8 cellular contexts compared by ENCODE assay signal in genomic region chr2:101308432-101309210, GRCh38. TPM values are rescaled to one million over a fixed set of nuclear protein-coding genes. Genes with fewer than 3 reads are reported as not detected.
DNase-seq lines count a peak whose midpoint lies in the region; ATAC-seq and TF ChIP-seq lines count a peak whose summit lies in the region.

TSS of gene RNF149 (minus strand) at chr2:101308701. CDS start at chr2:101308588, 113 bp downstream.

- POLR2A ChIA-PET in RWPE1 (lab: Yijun Ruan, JAX; ENCODE audit: low non-redundant PET), result interaction anchor here (0.6 to 1.7 kb wide), 2 partner anchors 19 to 380 kb away, joined by 5 to 11 read pairs; no protein-coding TSS in a partner anchor

- no peaks in the 10 kb centered on the region for H3K9me3 Mint-ChIP-seq in activated T-helper 17 cell treated with anti-CD3 and anti-CD28 coated beads, Interleukin-2, amount 50 U/mL, for 72 hours
- no peaks in the 10 kb centered on the region for H3K9me3 Mint-ChIP-seq in nephron
- no peaks in the 10 kb centered on the region for H3K9me3 Mint-ChIP-seq in stimulated activated naive CD8-positive, alpha-beta T cell treated with anti-CD3 and anti-CD28 coated beads, Interleukin-15, Interleukin-2, amounts not matched to agents 100 ng/mL and 50 ng/mL, for 24 hours

- ATAC-seq in activated T-helper 17 cell treated with anti-CD3 and anti-CD28 coated beads, Interleukin-2, amount 50 U/mL, for 72 hours (replicated peaks), result peak; percentile 49

- H3K36me3 Mint-ChIP-seq in activated T-helper 17 cell treated with anti-CD3 and anti-CD28 coated beads, Interleukin-2, amount 50 U/mL, for 72 hours (ENCODE audit: low read depth), result peaks cover 42% of the 10 kb centered on the region
- peaks cover 14% of the 10 kb centered on the region for H3K36me3 Mint-ChIP-seq in nephron (ENCODE audit: low read depth)
- peaks cover 25% of the 10 kb centered on the region for H3K36me3 Mint-ChIP-seq in stimulated activated naive CD8-positive, alpha-beta T cell treated with anti-CD3 and anti-CD28 coated beads, Interleukin-15, Interleukin-2, amounts not matched to agents 100 ng/mL and 50 ng/mL, for 24 hours (ENCODE audit: low read depth)

- peak within 1 kb of the TSS; percentile 85 for H3K4me3 Mint-ChIP-seq in activated T-helper 17 cell treated with anti-CD3 and anti-CD28 coated beads, Interleukin-2, amount 50 U/mL, for 72 hours
- H3K4me3 Mint-ChIP-seq in nephron, result peak within 1 kb of the TSS; percentile 84 to 97 (median 95)
- H3K4me3 Mint-ChIP-seq in stimulated activated naive CD8-positive, alpha-beta T cell treated with anti-CD3 and anti-CD28 coated beads, Interleukin-15, Interleukin-2, amounts not matched to agents 100 ng/mL and 50 ng/mL, for 24 hours, result peak within 1 kb of the TSS; percentile 95

- TF ChIP-seq CTCF in RWPE1 (conservative IDR thresholded peaks at IDR 0.05; ENCODE audit: low read depth), result no peak
- TF ChIP-seq CTCF in nephron (IDR thresholded peaks at IDR 0.05; ENCODE audit: unreplicated experiment in 3 of 3), result no peak

- no peaks in the 10 kb centered on the region for H3K27me3 Mint-ChIP-seq in activated T-helper 17 cell treated with anti-CD3 and anti-CD28 coated beads, Interleukin-2, amount 50 U/mL, for 72 hours
- no peaks in the 10 kb centered on the region for H3K27me3 Mint-ChIP-seq in nephron (ENCODE audit: low read depth)
- H3K27me3 Mint-ChIP-seq in stimulated activated naive CD8-positive, alpha-beta T cell treated with anti-CD3 and anti-CD28 coated beads, Interleukin-15, Interleukin-2, amounts not matched to agents 100 ng/mL and 50 ng/mL, for 24 hours, result no peaks in the 10 kb centered on the region

- CTCF ChIA-PET in RWPE1 (lab: Yijun Ruan, JAX), result interaction anchor here (0.6 to 1.6 kb wide), 2 partner anchors 33 to 78 kb away, joined by 3 to 5 read pairs; no protein-coding TSS in a partner anchor

- peaks cover 36% of the 10 kb centered on the region for H3K4me1 Mint-ChIP-seq in activated T-helper 17 cell treated with anti-CD3 and anti-CD28 coated beads, Interleukin-2, amount 50 U/mL, for 72 hours
- H3K4me1 Mint-ChIP-seq in nephron, result peaks cover 24% of the 10 kb centered on the region
- H3K4me1 Mint-ChIP-seq in stimulated activated naive CD8-positive, alpha-beta T cell treated with anti-CD3 and anti-CD28 coated beads, Interleukin-15, Interleukin-2, amounts not matched to agents 100 ng/mL and 50 ng/mL, for 24 hours (ENCODE audit: low read depth), result peaks cover 81% of the 10 kb centered on the region

- H3K27ac ChIP-seq in RWPE1, result peak within 1 kb of the TSS; percentile 85

- peak within 1 kb of the TSS; percentile 94 for H3K27ac Mint-ChIP-seq in activated T-helper 17 cell treated with anti-CD3 and anti-CD28 coated beads, Interleukin-2, amount 50 U/mL, for 72 hours
- peak within 1 kb of the TSS; percentile 73 to 89 (median 85) for H3K27ac Mint-ChIP-seq in nephron
- peak within 1 kb of the TSS; percentile 98 for H3K27ac Mint-ChIP-seq in stimulated activated naive CD8-positive, alpha-beta T cell treated with anti-CD3 and anti-CD28 coated beads, Interleukin-15, Interleukin-2, amounts not matched to agents 100 ng/mL and 50 ng/mL, for 24 hours

- peak; percentile 90 for DNase-seq in EL
- DNase-seq in H4 (ENCODE audit: low spot score), result peak; percentile 37
- DNase-seq in LoVo (ENCODE audit: low spot score), result peak; percentile 91
- peak; percentile 100 for DNase-seq in RWPE1 (ENCODE audit: low spot score)
- DNase-seq in fibroblast of peridontal ligament (ENCODE audit: extremely low read depth), result peak; percentile 86

RNA-seq across cellular contexts. Expression of gene RNF149, which starts in this region (rescaled TPM):
- 8.4 and 9.0 TPM in 2 replicates for total RNA-seq in H4 (2014; rRNA removed; shearing (Covaris generic))
- total RNA-seq in activated T-helper 17 cell treated with anti-CD3 and anti-CD28 coated beads, Interleukin-2, amount 50 U/mL, for 72 hours, result 100 to 1,000 TPM in 1 of 2 donors, 10 to 100 TPM in 1; 83.5 to 108 TPM

Comparison
In these comparisons a context has a peak if more than half of its experiments do, and no peak if none do; other contexts are left out.
1. Peak in every context shown above with its lines: DNase-seq, ATAC-seq and H3K27ac ChIP-seq.
2. DNase-seq: peak in every context shown above with its lines; median percentile 100 in RWPE1; 91 in LoVo; 90 in EL; 86 in fibroblast of peridontal ligament; 37 in H4.